9 cellular contexts compared by ENCODE assay signal in genomic region chr3:46442591-46443530, GRCh38. TPM values are rescaled to one million over a fixed set of nuclear protein-coding genes. Genes with fewer than 3 reads are reported as not detected.
DNase-seq lines count a peak whose midpoint lies in the region; ATAC-seq and TF ChIP-seq lines count a peak whose summit lies in the region.
"Had no signal": no experiment of that assay in that cellular context is flagged by ENCODE, and none has a peak within 500 bp of the region (broad histone marks: within the 10 kb centered on the region; RNA-seq: fewer than 3 reads in every experiment).

No MANE protein-coding gene starts in this region.

- H3K9ac ChIP-seq in mammary epithelial cell (ENCODE audit: insufficient read depth, low read length) (no peak overlapping the region), fibroblast of lung (ENCODE audit: insufficient read depth, low read length) (no peak overlapping the region)

- H2AFZ ChIP-seq in mammary epithelial cell (ENCODE audit: low read depth, low read length) (no peak overlapping the region), fibroblast of lung (ENCODE audit: low read length) (no peak overlapping the region)

- CTCF ChIA-PET in MCF 10A (lab: Yijun Ruan, JAX) (interaction anchor here (0.6 to 1.7 kb wide), 12 partner anchors 14 to 364 kb away, joined by 3 to 8 read pairs (median 4); no protein-coding TSS in a partner anchor), mammary epithelial cell (lab: Charles Lee; ENCODE audit: low non-redundant PET) (interaction anchor here (0.6 kb wide), 2 partner anchors 57 to 70 kb away, joined by 3 read pairs; no protein-coding TSS in a partner anchor)

- WGBS in mammary epithelial cell (ENCODE audit: low coverage, missing lambda C conversion rate) = 86% methylated on average over 13 of the region's 16 CpGs
- WGBS in transverse colon (ENCODE audit: low coverage in 1 of 2), 2 donors = 45 to 49% methylated on average over 5 to 16 of the region's 16 CpGs

- TF ChIP-seq CTCF in MCF 10A (IDR thresholded peaks at IDR 0.05; ENCODE audit: unreplicated experiment) (peak; percentile 44), mammary epithelial cell (conservative IDR thresholded peaks at IDR 0.05 in 1 of 2, IDR thresholded peaks at IDR 0.05 in 1 of 2; ENCODE audit: extremely low read depth in 1 of 2, insufficient read depth in 1 of 2, low read depth in 1 of 2, low read length in 2 of 2) (no peak), RWPE2 (IDR thresholded peaks at IDR 0.05; ENCODE audit: poor library complexity, severe bottlenecking) (peak; percentile 73), fibroblast of lung (conservative IDR thresholded peaks at IDR 0.05 in 1 of 2, IDR thresholded peaks at IDR 0.05 in 1 of 2; ENCODE audit: low read depth in 1 of 2, low read length in 2 of 2) (peak; percentile 53 to 66), transverse colon (IDR thresholded peaks at IDR 0.05) (peak in 3 of 5 experiments; percentile 71 to 83 (median 76))

- H3K36me3 Mint-ChIP-seq in MCF 10A (ENCODE audit: insufficient read depth, unreplicated experiment) = no peaks in the 10 kb centered on the region
- H3K36me3 Mint-ChIP-seq: activated naive CD8-positive, alpha-beta T cell treated with anti-CD3 and anti-CD28 coated beads, Interleukin-2, amount 10 ng/mL, durations not matched to agents 7 days and 5 days had no signal

- TF ChIP-seq EP300 in transverse colon (IDR thresholded peaks at IDR 0.05; ENCODE audit: low read depth) = no peak

- no peaks in the 10 kb centered on the region for H3K9me3 ChIP-seq in mammary epithelial cell (replicated peaks; ENCODE audit: insufficient read depth, low read length)
- no peaks in the 10 kb centered on the region for H3K9me3 ChIP-seq in RWPE2 (ENCODE audit: severe bottlenecking)
- no peaks in the 10 kb centered on the region for H3K9me3 ChIP-seq in fibroblast of lung (ENCODE audit: control insufficient read depth, insufficient read depth, low read depth, low read length)
- no peaks in the 10 kb centered on the region for H3K9me3 ChIP-seq in transverse colon
- H3K9me3 ChIP-seq in SJCRH30 (replicated peaks) = no peaks in the 10 kb centered on the region

- ATAC-seq in RWPE2 (ENCODE audit: low read depth) (no peak), HG03135 (IDR thresholded peaks at IDR 0.05; ENCODE audit: unreplicated experiment) (no peak)

- H3K27ac ChIP-seq in mammary epithelial cell (ENCODE audit: insufficient read depth, low read depth, low read length) = no peak overlapping the region
- no peak overlapping the region for H3K27ac ChIP-seq in RWPE2 (ENCODE audit: poor library complexity, severe bottlenecking)
- no peak overlapping the region for H3K27ac ChIP-seq in fibroblast of lung (ENCODE audit: insufficient read depth, low read length)
- H3K27ac ChIP-seq in transverse colon = no peak overlapping the region
- H3K27ac ChIP-seq in SJCRH30 = no peak overlapping the region

- in situ Hi-C loops in mammary epithelial cell (cut with MboI; ENCODE audit: low sequenced_read_pairs in 2 of 2) = no loop called here
- in situ Hi-C loops in transverse colon (cut with MboI; ENCODE audit: low pct_ligation_motif_present in 1 of 4, low pct_unique_long_range_greater_than_20kb in 1 of 4, low sequenced_read_pairs in 3 of 4) = loop anchor here in 2 of 4 donors (10.0 to 25.0 kb wide), 2 partner anchors 358 to 681 kb away; no protein-coding TSS in a partner anchor

- H3K27me3 ChIP-seq in mammary epithelial cell (ENCODE audit: insufficient read depth, low read length) (no peaks in the 10 kb centered on the region), RWPE2 (ENCODE audit: insufficient read depth, poor library complexity, severe bottlenecking) (no peaks in the 10 kb centered on the region), fibroblast of lung (ENCODE audit: control insufficient read depth, insufficient read depth, low read length) (peaks cover 17% of the 10 kb centered on the region), transverse colon (no peaks in the 10 kb centered on the region), SJCRH30 (no peaks in the 10 kb centered on the region)

- H3K36me3 ChIP-seq in mammary epithelial cell (ENCODE audit: insufficient read depth, low read length) (no peaks in the 10 kb centered on the region), RWPE2 (ENCODE audit: low read depth) (no peaks in the 10 kb centered on the region), fibroblast of lung (ENCODE audit: control insufficient read depth, insufficient read depth, low read length) (no peaks in the 10 kb centered on the region), transverse colon (no peaks in the 10 kb centered on the region), SJCRH30 (no peaks in the 10 kb centered on the region)

- H3K27ac Mint-ChIP-seq in MCF 10A (ENCODE audit: low read depth, unreplicated experiment) = no peak overlapping the region
- H3K27ac Mint-ChIP-seq: activated naive CD8-positive, alpha-beta T cell treated with anti-CD3 and anti-CD28 coated beads, Interleukin-2, amount 10 ng/mL, durations not matched to agents 7 days and 5 days had no signal

- H3K4me2 ChIP-seq in mammary epithelial cell (ENCODE audit: insufficient read depth, low read depth, low read length) (no peak overlapping the region), fibroblast of lung (ENCODE audit: extremely low read depth, insufficient read depth, low read length) (no peak overlapping the region)

- no peak for TF ChIP-seq POLR2A in transverse colon (IDR thresholded peaks at IDR 0.05)

- POLR2A ChIA-PET in MCF 10A (lab: Yijun Ruan, JAX) = interaction anchor here (0.6 to 1.0 kb wide), 3 partner anchors 19 to 74 kb away, joined by 3 read pairs; partner anchors contain the start of gene CCR5

- no peaks in the 10 kb centered on the region for H4K20me1 ChIP-seq in mammary epithelial cell (ENCODE audit: insufficient read depth, low read length)
- no peaks in the 10 kb centered on the region for H4K20me1 ChIP-seq in fibroblast of lung (ENCODE audit: control insufficient read depth, extremely low read depth, insufficient read depth, low read length)

- no peak overlapping the region for H3K4me3 Mint-ChIP-seq in MCF 10A (ENCODE audit: unreplicated experiment)
- H3K4me3 Mint-ChIP-seq: activated naive CD8-positive, alpha-beta T cell treated with anti-CD3 and anti-CD28 coated beads, Interleukin-2, amount 10 ng/mL, durations not matched to agents 7 days and 5 days had no signal

- H3K4me1 Mint-ChIP-seq in MCF 10A (ENCODE audit: insufficient read depth, unreplicated experiment) = no peaks in the 10 kb centered on the region

- H3K79me2 ChIP-seq in mammary epithelial cell (ENCODE audit: insufficient read depth, low read length) (no peaks in the 10 kb centered on the region), fibroblast of lung (ENCODE audit: control insufficient read depth, insufficient read depth, low read length) (no peaks in the 10 kb centered on the region)

- dilution Hi-C loops in mammary epithelial cell (cut with HindIII; ENCODE audit: low sequenced_read_pairs) = loop anchor here (5.0 kb wide), 1 partner anchor 44 kb away; no protein-coding TSS in a partner anchor

- DNase-seq in MCF 10A (ENCODE audit: unreplicated experiment) (peak; percentile 64), mammary epithelial cell (no peak), RWPE2 (ENCODE audit: low spot score) (no peak), fibroblast of lung (ENCODE audit: low read depth in 2 of 2) (peak; percentile 22 to 60), transverse colon (peak; percentile 72), SJCRH30 (no peak)
- DNase-seq in stimulated activated naive CD4-positive, alpha-beta T cell treated with Interleukin-2 at 50 U/mL for 16 hours (lab: John Stamatoyannopoulos, UW) = no peak
- DNase-seq: activated naive CD8-positive, alpha-beta T cell treated with anti-CD3 and anti-CD28 coated beads, Interleukin-2, amount 10 ng/mL, durations not matched to agents 7 days and 5 days had no signal

- H3K4me1 ChIP-seq in mammary epithelial cell (ENCODE audit: insufficient read depth, low read length) = no peaks in the 10 kb centered on the region
- H3K4me1 ChIP-seq in RWPE2 (ENCODE audit: insufficient read depth, poor library complexity, severe bottlenecking) = no peaks in the 10 kb centered on the region
- H3K4me1 ChIP-seq in fibroblast of lung (ENCODE audit: control insufficient read depth, extremely low read depth, insufficient read depth, low read length) = no peaks in the 10 kb centered on the region
- peaks cover 0 to 6% (median 2%) of the 10 kb centered on the region in 4 donors for H3K4me1 ChIP-seq in transverse colon
- no peaks in the 10 kb centered on the region for H3K4me1 ChIP-seq in SJCRH30

- H3K27me3 Mint-ChIP-seq in MCF 10A (ENCODE audit: insufficient read depth, unreplicated experiment) = peaks cover 12% of the 10 kb centered on the region

- intact Hi-C loops in MCF 10A (cut with micrococcal nuclease) (loop anchor here (2.0 to 10.0 kb wide), 3 partner anchors 56 to 358 kb away; no protein-coding TSS in a partner anchor), mammary epithelial cell (cut with micrococcal nuclease) (loop anchor here (1.0 to 5.0 kb wide), 8 partner anchors 56 to 501 kb away; partner anchors contain the start of gene CXCR6), transverse colon (cut with DNase I; ENCODE audit: low total_unique reads) (no loop called here)

- no TSS peak for BruUV-seq in MCF 10A (replicated peaks; lab: Mats Ljungman, UMichigan)
- no TSS peak for BruUV-seq in mammary epithelial cell (replicated peaks; lab: Mats Ljungman, UMichigan)

- H3K9me3 Mint-ChIP-seq in MCF 10A (ENCODE audit: unreplicated experiment) = no peaks in the 10 kb centered on the region
- H3K9me3 Mint-ChIP-seq: activated naive CD8-positive, alpha-beta T cell treated with anti-CD3 and anti-CD28 coated beads, Interleukin-2, amount 10 ng/mL, durations not matched to agents 7 days and 5 days had no signal

- H3K4me3 ChIP-seq in mammary epithelial cell (replicated peaks in 1 of 3; ENCODE audit: insufficient read depth in 1 of 3, low read depth in 2 of 3, low read length in 3 of 3) = no peak overlapping the region
- H3K4me3 ChIP-seq in RWPE2 (ENCODE audit: severe bottlenecking) = no peak overlapping the region
- no peak overlapping the region for H3K4me3 ChIP-seq in fibroblast of lung (replicated peaks in 1 of 4; ENCODE audit: control extremely low read depth in 1 of 4, insufficient read depth in 1 of 4, low read depth in 3 of 4, low read length in 4 of 4)
- no peak overlapping the region for H3K4me3 ChIP-seq in transverse colon
- H3K4me3 ChIP-seq in SJCRH30 = no peak overlapping the region

RNA-seq across cellular contexts. Expression of gene LTF, which starts 21.8 kb away (rescaled TPM):
- not detected in 2 replicates for total RNA-seq in MCF 10A (2022)
- total RNA-seq in mammary epithelial cell = 10 to 100 TPM in 1 of 2 donors, not detected in 1; 16.7 TPM
- 0.02 TPM for polyA plus RNA-seq in mammary epithelial cell
- not detected for polyA minus RNA-seq in mammary epithelial cell
- not detected in 2 replicates for total RNA-seq in fibroblast of lung
- not detected in 2 replicates for polyA plus RNA-seq in fibroblast of lung
- polyA plus RNA-seq in fibroblast of lung (2012) = 0.17 TPM in 1 of 2 replicates, not detected in the other
- polyA minus RNA-seq in fibroblast of lung (ENCODE audit: low replicate concordance) = not detected in 2 replicates
- 1 to 10 TPM in 1 of 4 donors, under 1 TPM in 1, not detected in 2; 0.14 to 3.3 TPM for total RNA-seq in transverse colon
- total RNA-seq in SJCRH30 (2014; rRNA removed; shearing (Covaris generic)) = not detected in 2 replicates
- total RNA-seq: activated naive CD8-positive, alpha-beta T cell treated with anti-CD3 and anti-CD28 coated beads, Interleukin-2, amount 10 ng/mL, durations not matched to agents 7 days and 5 days had no signal

RNA-seq across cellular contexts. Expression of gene CCRL2, which starts 35.8 kb away (rescaled TPM):
- total RNA-seq in MCF 10A (2022) (not detected in 2 replicates), mammary epithelial cell (not detected), fibroblast of lung (0.26 and 0.33 TPM in 2 replicates), transverse colon (10 to 100 TPM in 2 of 4 donors, 1 to 10 TPM in 2; 2.6 to 13.9 (median 9.8) TPM)
- polyA plus RNA-seq in mammary epithelial cell (not detected), fibroblast of lung (0.46 and 3.7 TPM in 2 replicates)
- polyA minus RNA-seq in mammary epithelial cell (not detected), fibroblast of lung (ENCODE audit: low replicate concordance) (0.86 and 1.1 TPM in 2 replicates)
- polyA plus RNA-seq in fibroblast of lung (2012) = 0.23 and 1.8 TPM in 2 replicates
- total RNA-seq in SJCRH30 (2014; rRNA removed; shearing (Covaris generic)) = not detected in 2 replicates

RNA-seq across cellular contexts. Expression of gene RTP3, which starts 54.9 kb away (rescaled TPM):
- total RNA-seq in MCF 10A (2022) = not detected in 2 replicates
- total RNA-seq in mammary epithelial cell = not detected
- polyA plus RNA-seq in mammary epithelial cell = not detected
- not detected for polyA minus RNA-seq in mammary epithelial cell
- not detected in 2 replicates for total RNA-seq in fibroblast of lung
- not detected in 2 replicates for polyA plus RNA-seq in fibroblast of lung
- not detected in 2 replicates for polyA plus RNA-seq in fibroblast of lung (2012)
- polyA minus RNA-seq in fibroblast of lung (ENCODE audit: low replicate concordance) = not detected in 2 replicates
- not detected for total RNA-seq in transverse colon
- total RNA-seq in SJCRH30 (2014; rRNA removed; shearing (Covaris generic)) = not detected in 2 replicates
- total RNA-seq: activated naive CD8-positive, alpha-beta T cell treated with anti-CD3 and anti-CD28 coated beads, Interleukin-2, amount 10 ng/mL, durations not matched to agents 7 days and 5 days had no signal

Comparison
In these comparisons a context has a peak if more than half of its experiments do, and no peak if none do; other contexts are left out.
1. DNase-seq: peak in MCF 10A (single experiment), fibroblast of lung (2 of 2) and transverse colon (single experiment); none in mammary epithelial cell (single experiment), RWPE2 (single experiment), SJCRH30 (0 of 2) and stimulated activated naive CD4-positive, alpha-beta T cell treated with Interleukin-2 at 50 U/mL for 16 hours (single experiment).
2. CTCF ChIP-seq: peak in MCF 10A (single experiment), RWPE2 (single experiment), fibroblast of lung (2 of 2) and transverse colon (3 of 5); none in mammary epithelial cell (0 of 2).